Comparison of ENCODE assay signal across 8 cellular contexts in genomic region chr4:94148052-94148451, GRCh38. TPM values are rescaled to one million over a fixed set of nuclear protein-coding genes. Genes with fewer than 3 reads are reported as not detected.
A peak's percentile ranks its signal among the peaks of the same experiment; 100 is the strongest.
DNase-seq lines count a peak whose midpoint lies in the region; ATAC-seq and TF ChIP-seq lines count a peak whose summit lies in the region.
"Not testable (repeated sequence)": the region's sequence is repeated elsewhere in the genome, so short reads cannot be mapped to it uniquely, and the experiment has no call there.

No MANE protein-coding gene starts in this region.

- not testable (repeated sequence) for H3K4me3 Mint-ChIP-seq in endodermal cell
- peak overlapping the region; percentile 43 for H3K4me3 Mint-ChIP-seq in nephron progenitor cell

- H3K9me3 Mint-ChIP-seq in endodermal cell (peaks cover 76% of the 10 kb centered on the region), nephron progenitor cell (peaks cover 33% of the 10 kb centered on the region)

- TF ChIP-seq CTCF in endodermal cell (conservative IDR thresholded peaks at IDR 0.05), result peak; percentile 27
- TF ChIP-seq CTCF in nephron progenitor cell (IDR thresholded peaks at IDR 0.05); upper lobe of right lung (IDR thresholded peaks at IDR 0.05): not testable (repeated sequence)

- H3K27ac ChIP-seq in HUES6 (ENCODE audit: low read depth, low read length); endodermal cell (ENCODE audit: low read depth, low read length); upper lobe of right lung: not testable (repeated sequence)

- not testable (repeated sequence) for H3K27me3 ChIP-seq in HUES6 (ENCODE audit: control insufficient read depth, insufficient read depth, low read length); endodermal cell (ENCODE audit: control insufficient read depth, insufficient read depth, low read length, poor library complexity, severe bottlenecking); upper lobe of right lung

- peak overlapping the region; percentile 41 for H3K9ac ChIP-seq in HUES6 (ENCODE audit: low read length)
- H3K9ac ChIP-seq in endodermal cell (ENCODE audit: extremely low read depth, low read length, poor library complexity, severe bottlenecking), result not testable (repeated sequence)

- WGBS in endodermal cell (ENCODE audit: insufficient coverage in 1 of 2, insufficient read length in 1 of 2), 2 experiments, result 25 to 53% methylated on average over 2 to 9 of the region's 9 CpGs

- intact Hi-C loops in upper lobe of right lung (cut with DNase I), result not testable (repeated sequence)

- peak; percentile 85 for DNase-seq in DMS53 (lab: John Stamatoyannopoulos, UW)
- peak; percentile 74 for DNase-seq in NCI-H748 (lab: John Stamatoyannopoulos, UW; ENCODE audit: unreplicated experiment)
- peak; percentile 3 for DNase-seq in SW480 (ENCODE audit: low spot score)
- peak; percentile 91 for DNase-seq in endodermal cell
- peak; percentile 94 for DNase-seq in islet precursor cell
- peak; percentile 77 for DNase-seq in nephron progenitor cell
- DNase-seq in upper lobe of right lung, result peak; percentile 78

- peak overlapping the region; percentile 58 for H3K27ac Mint-ChIP-seq in endodermal cell
- not testable (repeated sequence) for H3K27ac Mint-ChIP-seq in nephron progenitor cell

- H3K27me3 Mint-ChIP-seq in endodermal cell (ENCODE audit: insufficient read depth), result not testable (repeated sequence)
- H3K27me3 Mint-ChIP-seq in nephron progenitor cell (ENCODE audit: low read depth, poor library complexity), result peaks cover 11% of the 10 kb centered on the region

- H3K36me3 ChIP-seq in HUES6 (ENCODE audit: control insufficient read depth, insufficient read depth, low read length); upper lobe of right lung: not testable (repeated sequence)
- H3K36me3 ChIP-seq in endodermal cell (ENCODE audit: control insufficient read depth, insufficient read depth, low read length), result peaks cover 20% of the 10 kb centered on the region

- H3K4me1 ChIP-seq in HUES6 (ENCODE audit: control insufficient read depth, insufficient read depth, low read length); endodermal cell (ENCODE audit: control insufficient read depth, insufficient read depth, low read length); upper lobe of right lung: not testable (repeated sequence)

- peaks cover 62% of the 10 kb centered on the region for H3K36me3 Mint-ChIP-seq in endodermal cell (ENCODE audit: low read depth)
- not testable (repeated sequence) for H3K36me3 Mint-ChIP-seq in nephron progenitor cell (ENCODE audit: low read depth)

- not testable (repeated sequence) for H3K9me3 ChIP-seq in HUES6 (ENCODE audit: control insufficient read depth, insufficient read depth, low read depth, low read length); upper lobe of right lung
- H3K9me3 ChIP-seq in endodermal cell (ENCODE audit: control insufficient read depth, low read length), result peaks cover 46% of the 10 kb centered on the region

- ATAC-seq in upper lobe of right lung, result not testable (repeated sequence)

- H3K4me3 ChIP-seq in HUES6 (ENCODE audit: low read depth, low read length) (peak overlapping the region; percentile 54), endodermal cell (ENCODE audit: low read length) (peak overlapping the region; percentile 71)
- H3K4me3 ChIP-seq in upper lobe of right lung, result not testable (repeated sequence)

- H3K4me1 Mint-ChIP-seq in endodermal cell (peaks cover 40% of the 10 kb centered on the region), nephron progenitor cell (peaks cover 14% of the 10 kb centered on the region)

RNA-seq across cellular contexts. Expression of gene SMARCAD1, which starts 59.6 kb away (rescaled TPM):
- 10 to 100 TPM; 67.1 to 85.5 TPM for total RNA-seq in endodermal cell
- 59.2 TPM for polyA plus RNA-seq in endodermal cell (2013, experiment 1 of 2)
- polyA plus RNA-seq in endodermal cell (2013, experiment 2 of 2), result 59.9 TPM
- total RNA-seq in upper lobe of right lung, result 21.0 TPM

Comparison
In these comparisons a context has a peak if more than half of its experiments do, and no peak if none do; other contexts are left out.
1. DNase-seq: peak in every context shown above with its lines; median percentile 94 in islet precursor cell; 91 in endodermal cell; 85 in DMS53; 78 in upper lobe of right lung; 77 in nephron progenitor cell; 74 in NCI-H748; 3 in SW480.